In genomic region chr21:24590261-24590660, GRCh38 we compare ENCODE assay signal across 23 cellular contexts.
"Had no signal": no experiment of that assay in that cellular context is flagged by ENCODE, and none has a peak within 500 bp of the region (broad histone marks: within the 10 kb centered on the region; RNA-seq: fewer than 3 reads in every experiment).

No MANE protein-coding gene starts in this region.

- H3K4me2 ChIP-seq: hepatocyte had no signal

- ATAC-seq: activated CD4-positive, alpha-beta T cell treated with anti-CD3 and anti-CD28 coated beads for 36 hours; activated T-helper 17 cell treated with anti-CD3 and anti-CD28 coated beads, Interleukin-2, amount 50 U/mL, for 72 hours; left lung; naive thymus-derived CD8-positive, alpha-beta T cell; stimulated activated naive B cell treated with anti-CD40 and anti-IgM and Interleukin-4, amounts not matched to agents 10 μg/mL and 1 μg/mL and 100 μg/mL, for 72 hours had no signal

- H3K4me3 ChIP-seq: coronary artery, esophagus muscularis mucosa, hepatocyte, left lung, lung, sigmoid colon, transverse colon had no signal

- DNase-seq: activated B cell treated with CpG ODN at 0.5 μM for 24 hours; activated CD4-positive, alpha-beta T cell treated with anti-CD3 and anti-CD28 coated beads for 36 hours; activated CD4-positive, alpha-beta T cell treated with anti-CD3 and anti-CD28 coated beads, Interleukin-2, amount 50 U/mL, for 4 hours; activated CD8-positive, alpha-beta memory T cell treated with anti-CD3 and anti-CD28 coated beads for 24 hours; activated CD8-positive, alpha-beta memory T cell treated with anti-CD3 and anti-CD28 coated beads, Interleukin-2, amount 50 U/mL, for 4 hours; activated naive CD4-positive, alpha-beta T cell treated with Interleukin-2 at 50 U/mL for 16 hours; activated naive CD8-positive, alpha-beta T cell treated with anti-CD3 and anti-CD28 coated beads for 36 hours; activated T-cell treated with anti-CD3 and anti-CD28 coated beads, Interleukin-2, amount 50 U/mL, for 24 hours; glutamatergic neuron; immature natural killer cell; kidney glomerular epithelial cell; left lung; naive thymus-derived CD8-positive, alpha-beta T cell; sigmoid colon; stimulated activated CD4-positive, alpha-beta T cell treated with anti-CD3 and anti-CD28 coated beads, Interleukin-2, amount 100 ng/mL, for 48 hours; stimulated activated CD8-positive, alpha-beta memory T cell treated with anti-CD3 and anti-CD28 coated beads, Interleukin-4, amount 100 ng/mL, for 48 hours; stimulated activated naive B cell treated with anti-CD40 and anti-IgM and Interleukin-4, amounts not matched to agents 10 μg/mL and 1 μg/mL and 100 μg/mL, for 72 hours; transverse colon had no signal

- H3K9me3 ChIP-seq: esophagus muscularis mucosa, sigmoid colon, transverse colon had no signal

- H2AFZ ChIP-seq: hepatocyte had no signal

- H3K27me3 ChIP-seq: esophagus muscularis mucosa, hepatocyte, left lung, sigmoid colon, transverse colon had no signal

- H3K36me3 ChIP-seq: esophagus muscularis mucosa, left lung, sigmoid colon, transverse colon had no signal

- H3K27ac ChIP-seq: coronary artery, esophagus muscularis mucosa, hepatocyte, left lung, sigmoid colon, transverse colon had no signal

- H3K79me2 ChIP-seq: hepatocyte had no signal
